Comparison of ENCODE assay signal across 23 cellular contexts in the genomic region with DNA sequence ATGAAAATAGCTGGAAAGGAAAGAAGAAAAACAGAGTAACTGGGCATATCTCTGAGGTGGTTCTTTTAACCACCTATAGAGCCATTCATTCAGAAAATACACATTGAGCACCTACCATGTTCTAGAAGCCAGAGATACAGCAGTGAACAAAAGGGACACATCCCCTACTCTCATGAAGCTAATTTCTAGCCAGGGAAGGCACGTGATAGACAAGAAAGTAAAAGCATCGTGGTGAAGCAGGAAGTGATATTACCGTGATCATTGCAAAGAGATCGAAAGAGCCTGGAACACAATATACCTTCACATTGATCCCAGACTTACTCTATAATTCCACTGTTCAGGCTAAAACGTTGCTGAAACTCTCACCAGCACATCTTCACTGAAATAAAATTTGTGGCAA.
DNase-seq lines count a peak whose midpoint lies in the region; ATAC-seq and TF ChIP-seq lines count a peak whose summit lies in the region.
"Had no signal": no experiment of that assay in that cellular context is flagged by ENCODE, and none has a peak within 500 bp of the region (broad histone marks: within the 10 kb centered on the region; RNA-seq: fewer than 3 reads in every experiment).

No MANE protein-coding gene starts in this region.

- H3K27ac Mint-ChIP-seq in activated CD4-positive, alpha-beta T cell treated with anti-CD3 and anti-CD28 coated beads, Interleukin-2, amount 10 ng/mL, durations not matched to agents 24 days and 14 days = peak overlapping the region; percentile 25
- no peak overlapping the region for H3K27ac Mint-ChIP-seq in CD4-positive, alpha-beta T cell
- peak overlapping the region; percentile 18 for H3K27ac Mint-ChIP-seq in activated T-helper 17 cell treated with anti-CD3 and anti-CD28 coated beads, Interleukin-2, amount 50 U/mL, for 72 hours
- peak overlapping the region in 7 of 9 donors; percentile 0 to 49 (median 10) for H3K27ac Mint-ChIP-seq in naive thymus-derived CD4-positive, alpha-beta T cell
- H3K27ac Mint-ChIP-seq: H9, neural progenitor cell had no signal

- peak overlapping the region; percentile 39 for H3K4me3 ChIP-seq in naive thymus-derived CD4-positive, alpha-beta T cell (ENCODE audit: low read length)
- H3K4me3 ChIP-seq: A549, esophagus muscularis mucosa, gastroesophageal sphincter, neural progenitor cell had no signal

- H3K27ac ChIP-seq in CD4-positive, alpha-beta T cell (ENCODE audit: low read depth, low read length) = no peak overlapping the region
- no peak overlapping the region for H3K27ac ChIP-seq in naive thymus-derived CD4-positive, alpha-beta T cell (ENCODE audit: low read depth, low read length)
- H3K27ac ChIP-seq: A549, esophagus muscularis mucosa, gastroesophageal sphincter, neural progenitor cell, WERI-Rb-1 had no signal

- peaks cover 5% of the 10 kb centered on the region for H3K9me3 Mint-ChIP-seq in activated CD4-positive, alpha-beta T cell treated with anti-CD3 and anti-CD28 coated beads, Interleukin-2, amount 10 ng/mL, durations not matched to agents 24 days and 14 days
- no peaks in the 10 kb centered on the region for H3K9me3 Mint-ChIP-seq in CD4-positive, alpha-beta T cell
- no peaks in the 10 kb centered on the region for H3K9me3 Mint-ChIP-seq in activated T-helper 17 cell treated with anti-CD3 and anti-CD28 coated beads, Interleukin-2, amount 50 U/mL, for 72 hours
- peaks cover 0 to 5% (median 0%) of the 10 kb centered on the region in 11 donors for H3K9me3 Mint-ChIP-seq in naive thymus-derived CD4-positive, alpha-beta T cell
- H3K9me3 Mint-ChIP-seq: H9, neural progenitor cell had no signal

- no peaks in the 10 kb centered on the region for H3K36me3 ChIP-seq in naive thymus-derived CD4-positive, alpha-beta T cell (ENCODE audit: control insufficient read depth in 2 of 3, insufficient read depth in 3 of 3, low read length in 3 of 3)
- H3K36me3 ChIP-seq: esophagus muscularis mucosa, gastroesophageal sphincter, neural progenitor cell had no signal

- no peak for ATAC-seq in CD4-positive, alpha-beta T cell (ENCODE audit: poor library complexity)
- ATAC-seq in activated T-helper 17 cell treated with anti-CD3 and anti-CD28 coated beads, Interleukin-2, amount 50 U/mL, for 72 hours (replicated peaks) = no peak
- ATAC-seq in naive thymus-derived CD4-positive, alpha-beta T cell = no peak
- ATAC-seq: A549, gastroesophageal sphincter, HepG2, PC-3 had no signal

- peak overlapping the region; percentile 35 for H3K4me3 Mint-ChIP-seq in activated CD4-positive, alpha-beta T cell treated with anti-CD3 and anti-CD28 coated beads, Interleukin-2, amount 10 ng/mL, durations not matched to agents 24 days and 14 days
- H3K4me3 Mint-ChIP-seq in CD4-positive, alpha-beta T cell = peak overlapping the region; percentile 36
- H3K4me3 Mint-ChIP-seq in activated T-helper 17 cell treated with anti-CD3 and anti-CD28 coated beads, Interleukin-2, amount 50 U/mL, for 72 hours = peak overlapping the region; percentile 59
- peak overlapping the region; percentile 31 to 72 (median 62) for H3K4me3 Mint-ChIP-seq in naive thymus-derived CD4-positive, alpha-beta T cell
- H3K4me3 Mint-ChIP-seq: H9, neural progenitor cell had no signal

- peaks cover 22% of the 10 kb centered on the region for H3K4me1 Mint-ChIP-seq in activated CD4-positive, alpha-beta T cell treated with anti-CD3 and anti-CD28 coated beads, Interleukin-2, amount 10 ng/mL, durations not matched to agents 24 days and 14 days
- H3K4me1 Mint-ChIP-seq in CD4-positive, alpha-beta T cell (ENCODE audit: low read depth) = peaks cover 19% of the 10 kb centered on the region
- peaks cover 14% of the 10 kb centered on the region for H3K4me1 Mint-ChIP-seq in activated T-helper 17 cell treated with anti-CD3 and anti-CD28 coated beads, Interleukin-2, amount 50 U/mL, for 72 hours
- H3K4me1 Mint-ChIP-seq in naive thymus-derived CD4-positive, alpha-beta T cell = peaks cover 9 to 35% (median 28%) of the 10 kb centered on the region in 7 donors

- peaks cover 0 to 1% of the 10 kb centered on the region in 2 donors for H3K4me1 ChIP-seq in naive thymus-derived CD4-positive, alpha-beta T cell (ENCODE audit: control insufficient read depth in 2 of 2, insufficient read depth in 2 of 2, low read length in 2 of 2)
- H3K4me1 ChIP-seq: A549, esophagus muscularis mucosa, gastroesophageal sphincter, neural progenitor cell had no signal

- CTCF ChIA-PET in CD4-positive, alpha-beta T cell (lab: Charles Lee) = no interaction called here
- CTCF ChIA-PET in naive thymus-derived CD4-positive, alpha-beta T cell (lab: Charles Lee) = interaction anchor here (1.3 kb wide), 1 partner anchor 11 kb away, joined by 3 read pairs; no protein-coding TSS in a partner anchor

- H3K9me3 ChIP-seq in CD4-positive, alpha-beta T cell (ENCODE audit: control insufficient read depth, low read length) = no peaks in the 10 kb centered on the region
- H3K9me3 ChIP-seq in naive thymus-derived CD4-positive, alpha-beta T cell (ENCODE audit: control insufficient read depth in 2 of 3, low read length in 3 of 3) = no peaks in the 10 kb centered on the region
- H3K9me3 ChIP-seq: A549, esophagus muscularis mucosa, gastroesophageal sphincter had no signal

- H3K27me3 Mint-ChIP-seq in activated CD4-positive, alpha-beta T cell treated with anti-CD3 and anti-CD28 coated beads, Interleukin-2, amount 10 ng/mL, durations not matched to agents 24 days and 14 days = no peaks in the 10 kb centered on the region
- no peaks in the 10 kb centered on the region for H3K27me3 Mint-ChIP-seq in CD4-positive, alpha-beta T cell
- H3K27me3 Mint-ChIP-seq in activated T-helper 17 cell treated with anti-CD3 and anti-CD28 coated beads, Interleukin-2, amount 50 U/mL, for 72 hours = no peaks in the 10 kb centered on the region
- H3K27me3 Mint-ChIP-seq in naive thymus-derived CD4-positive, alpha-beta T cell = peaks cover 0 to 15% (median 0%) of the 10 kb centered on the region in 5 donors

- TF ChIP-seq CTCF in CD4-positive, alpha-beta T cell (IDR thresholded peaks at IDR 0.05) = no peak

- intact Hi-C loops in activated CD4-positive, alpha-beta T cell treated with anti-CD3 and anti-CD28 coated beads, Interleukin-2, amount 10 ng/mL, durations not matched to agents 24 days and 14 days (cut with micrococcal nuclease) = no loop called here
- intact Hi-C loops in CD4-positive, alpha-beta T cell (cut with DNase I, micrococcal nuclease) = no loop called here
- intact Hi-C loops in naive thymus-derived CD4-positive, alpha-beta T cell (cut with micrococcal nuclease) = no loop called here

- POLR2A ChIA-PET in CD4-positive, alpha-beta T cell (lab: Charles Lee) = interaction anchor here (1.3 kb wide), 1 partner anchor 15 kb away, joined by 3 read pairs; no protein-coding TSS in a partner anchor
- POLR2A ChIA-PET in naive thymus-derived CD4-positive, alpha-beta T cell (lab: Charles Lee) = interaction anchor here (0.6 to 0.9 kb wide), 2 partner anchors 18 to 114 kb away, joined by 3 to 4 read pairs; no protein-coding TSS in a partner anchor

- H3K27me3 ChIP-seq in CD4-positive, alpha-beta T cell (ENCODE audit: control insufficient read depth, insufficient read depth, low read length) = no peaks in the 10 kb centered on the region
- H3K27me3 ChIP-seq in naive thymus-derived CD4-positive, alpha-beta T cell (ENCODE audit: control insufficient read depth in 2 of 2, insufficient read depth in 2 of 2, low read length in 2 of 2) = no peaks in the 10 kb centered on the region
- H3K27me3 ChIP-seq: neural progenitor cell had no signal

- peaks cover 52% of the 10 kb centered on the region for H3K36me3 Mint-ChIP-seq in activated CD4-positive, alpha-beta T cell treated with anti-CD3 and anti-CD28 coated beads, Interleukin-2, amount 10 ng/mL, durations not matched to agents 24 days and 14 days (ENCODE audit: low read depth)
- no peaks in the 10 kb centered on the region for H3K36me3 Mint-ChIP-seq in CD4-positive, alpha-beta T cell (ENCODE audit: low read depth)
- H3K36me3 Mint-ChIP-seq in activated T-helper 17 cell treated with anti-CD3 and anti-CD28 coated beads, Interleukin-2, amount 50 U/mL, for 72 hours (ENCODE audit: low read depth) = peaks cover 45% of the 10 kb centered on the region
- peaks cover 0 to 53% (median 4%) of the 10 kb centered on the region in 5 donors for H3K36me3 Mint-ChIP-seq in naive thymus-derived CD4-positive, alpha-beta T cell

- DNase-seq in activated CD4-positive, alpha-beta T cell treated with anti-CD3 and anti-CD28 coated beads, Interleukin-2, amount 10 ng/mL, durations not matched to agents 24 days and 14 days = peak; percentile 62
- DNase-seq in activated CD4-positive, alpha-beta T cell treated with anti-CD3 and anti-CD28 coated beads, Interleukin-2, amount 50 U/mL, for 1 hour = no peak
- no peak for DNase-seq in CD4-positive, alpha-beta T cell
- peak in 4 of 9 donors; percentile 10 to 37 (median 16) for DNase-seq in naive thymus-derived CD4-positive, alpha-beta T cell
- no peak for DNase-seq in activated effector memory CD4-positive, alpha-beta T cell treated with Interleukin-2 at 50 U/mL for 16 hours
- no peak for DNase-seq in activated gamma-delta T cell (lab: John Stamatoyannopoulos, UW)
- DNase-seq in dedifferentiated amniotic fluid mesenchymal stem cell (ENCODE audit: extremely low spot score) = no peak
- DNase-seq: GDM1; H9; mesendoderm; NCI-H2171 treated with DMSO at 0.1 percent for 48 hours; NCI-H748 treated with DMSO at 0.1 percent for 48 hours; PC-3; SHP77 treated with DMSO at 0.1 percent for 48 hours; small intestine; stimulated activated CD4-positive, alpha-beta T cell treated with anti-CD3 and anti-CD28 coated beads, Interleukin-4, amount 100 ng/mL, for 24 hours; WERI-Rb-1 had no signal
